ENCODE assay signal across 15 cellular contexts in the genomic region with DNA sequence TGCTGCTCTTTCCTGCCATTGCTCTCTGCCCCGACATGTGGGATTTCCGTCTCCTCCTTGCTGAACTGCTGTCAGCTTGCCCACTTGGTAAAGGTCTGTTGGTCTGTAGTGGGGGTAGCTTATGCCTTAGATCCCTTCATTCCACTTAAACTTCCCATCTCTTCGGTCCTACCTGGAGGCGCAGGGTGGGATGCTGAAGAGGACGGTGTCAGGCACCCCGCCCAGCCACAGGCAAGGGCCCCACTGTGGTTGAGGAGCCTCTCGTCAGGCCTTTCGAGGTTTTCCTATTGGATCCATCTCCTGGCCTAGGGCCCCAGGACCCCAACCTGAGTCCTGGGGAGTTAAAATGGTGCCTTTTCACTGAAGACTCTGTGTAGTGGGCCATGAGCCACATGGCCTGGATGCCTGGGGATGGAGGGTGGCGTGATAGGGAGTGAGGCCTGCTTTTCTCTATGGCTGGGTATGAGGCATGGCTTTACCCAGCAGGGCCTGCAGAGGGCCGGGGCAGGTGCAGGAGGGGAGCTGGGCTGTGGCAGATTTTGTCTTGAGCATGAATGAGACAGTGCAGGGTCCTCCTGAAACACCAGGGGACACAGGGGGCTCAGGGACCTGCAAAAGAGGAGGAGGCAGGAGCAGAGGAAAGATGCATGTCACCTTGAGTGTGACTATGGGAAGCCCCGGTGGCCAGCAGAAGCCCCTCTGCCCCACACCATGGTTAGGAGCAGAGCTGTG.
"Had no signal": no experiment of that assay in that cellular context is flagged by ENCODE, and none has a peak within 500 bp of the region (broad histone marks: within the 10 kb centered on the region; RNA-seq: fewer than 3 reads in every experiment).

No MANE protein-coding gene starts in this region.

- H3K4me3 ChIP-seq: mucosa of descending colon, ovary, skin epidermis, tibial artery had no signal

- H3K27ac ChIP-seq: ovary, skin epidermis, tibial artery, WERI-Rb-1 had no signal

- H3K4me1 ChIP-seq: tibial artery had no signal

- ATAC-seq: activated CD8-positive, alpha-beta T cell treated with anti-CD3 and anti-CD28 coated beads, Interleukin-2, amount 10 ng/mL, durations not matched to agents 7 days and 5 days; effector memory CD8-positive, alpha-beta T cell; mucosa of descending colon; naive thymus-derived CD8-positive, alpha-beta T cell had no signal

- H3K9me3 ChIP-seq: mucosa of descending colon, ovary, tibial artery had no signal

- H3K36me3 ChIP-seq: ovary, tibial artery, WERI-Rb-1 had no signal

- H3K4me3 Mint-ChIP-seq: activated CD8-positive, alpha-beta T cell treated with anti-CD3 and anti-CD28 coated beads, Interleukin-2, amount 10 ng/mL, durations not matched to agents 7 days and 5 days; activated naive CD4-positive, alpha-beta T cell treated with anti-CD3 and anti-CD28 coated beads, Interleukin-2, amount 10 ng/mL, durations not matched to agents 7 days and 5 days; dendritic cell treated with granulocyte-macrophage colony-stimulating factor and Interleukin-4, amounts not matched to agents 40 ng/mL and 50 ng/mL, for 4 days; effector memory CD8-positive, alpha-beta T cell; naive thymus-derived CD8-positive, alpha-beta T cell had no signal

- H3K36me3 Mint-ChIP-seq: activated naive CD4-positive, alpha-beta T cell treated with anti-CD3 and anti-CD28 coated beads, Interleukin-2, amount 10 ng/mL, durations not matched to agents 7 days and 5 days; naive thymus-derived CD8-positive, alpha-beta T cell had no signal

- H3K4me1 Mint-ChIP-seq: activated naive CD4-positive, alpha-beta T cell treated with anti-CD3 and anti-CD28 coated beads, Interleukin-2, amount 10 ng/mL, durations not matched to agents 7 days and 5 days had no signal

- H3K27me3 ChIP-seq: ovary had no signal

- H3K9me3 Mint-ChIP-seq: activated naive CD4-positive, alpha-beta T cell treated with anti-CD3 and anti-CD28 coated beads, Interleukin-2, amount 10 ng/mL, durations not matched to agents 7 days and 5 days; activated T-helper 2 cell treated with anti-CD3 and anti-CD28 coated beads, Interferon-gamma antibody, Interleukin-2, Interleukin-4, amounts not matched to agents 10 μg/mL and 5 μg/mL and 100 μg/mL, durations not matched to agents 14 hours and 24 hours and 36 hours; effector memory CD8-positive, alpha-beta T cell; naive thymus-derived CD8-positive, alpha-beta T cell had no signal

- H3K27ac Mint-ChIP-seq: activated CD8-positive, alpha-beta T cell treated with anti-CD3 and anti-CD28 coated beads, Interleukin-2, amount 10 ng/mL, durations not matched to agents 7 days and 5 days; activated naive CD4-positive, alpha-beta T cell treated with anti-CD3 and anti-CD28 coated beads, Interleukin-2, amount 10 ng/mL, durations not matched to agents 7 days and 5 days; activated T-helper 2 cell treated with anti-CD3 and anti-CD28 coated beads, Interferon-gamma antibody, Interleukin-2, Interleukin-4, amounts not matched to agents 10 μg/mL and 5 μg/mL and 100 μg/mL, durations not matched to agents 14 hours and 24 hours and 36 hours; dendritic cell treated with granulocyte-macrophage colony-stimulating factor and Interleukin-4, amounts not matched to agents 40 ng/mL and 50 ng/mL, for 4 days had no signal

- DNase-seq: activated CD4-positive, alpha-beta T cell treated with anti-CD3 and anti-CD28 coated beads for 4 hours; activated CD8-positive, alpha-beta T cell treated with anti-CD3 and anti-CD28 coated beads, Interleukin-2, amount 10 ng/mL, durations not matched to agents 7 days and 5 days; activated naive CD4-positive, alpha-beta T cell treated with anti-CD3 and anti-CD28 coated beads, Interleukin-2, amount 10 ng/mL, durations not matched to agents 7 days and 5 days; central memory CD4-positive, alpha-beta T cell; effector memory CD8-positive, alpha-beta T cell; mammary epithelial cell; mucosa of descending colon; naive thymus-derived CD8-positive, alpha-beta T cell; ovary; T-helper 1 cell; WERI-Rb-1 had no signal
